In the genomic region with DNA sequence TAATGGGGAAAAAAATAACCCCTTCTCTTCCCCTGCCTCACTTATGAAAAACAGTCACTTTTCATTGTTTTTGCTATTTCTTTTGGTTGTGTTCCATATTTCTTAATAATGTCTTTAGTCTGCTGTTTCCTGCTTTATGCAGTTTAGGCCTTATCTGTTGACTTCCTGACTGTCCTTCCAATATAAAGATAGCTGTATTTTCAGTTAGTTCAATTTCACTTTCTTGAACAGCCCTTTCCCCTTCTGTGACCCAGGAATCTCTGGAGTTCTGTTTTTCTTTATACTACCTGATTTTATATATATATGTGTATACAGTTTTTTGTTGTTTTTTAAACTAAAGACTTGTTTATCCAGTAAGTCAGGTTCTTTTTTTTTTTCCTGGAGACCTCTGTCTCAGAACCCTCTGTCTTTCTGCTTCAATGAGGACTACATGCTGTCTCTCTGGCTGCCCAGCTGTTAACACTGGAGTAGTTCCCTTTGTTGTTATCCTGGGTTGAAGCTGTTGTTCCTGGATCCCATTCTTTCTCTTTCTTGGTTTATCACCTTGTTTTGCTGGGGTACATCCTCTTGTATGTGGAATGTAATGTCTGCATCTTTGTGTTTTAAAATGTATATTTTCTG, we compare ENCODE assay signal across 1 cellular context.
TF ChIP-seq lines count a peak whose summit lies in the region.

No MANE protein-coding gene starts in this region.

TF ChIP-seq in GM23338, 12 proteins besides CTCF, POLR2A, EP300 and RAD21 (continued from another document):
- TF ChIP-seq, protein P1, sequence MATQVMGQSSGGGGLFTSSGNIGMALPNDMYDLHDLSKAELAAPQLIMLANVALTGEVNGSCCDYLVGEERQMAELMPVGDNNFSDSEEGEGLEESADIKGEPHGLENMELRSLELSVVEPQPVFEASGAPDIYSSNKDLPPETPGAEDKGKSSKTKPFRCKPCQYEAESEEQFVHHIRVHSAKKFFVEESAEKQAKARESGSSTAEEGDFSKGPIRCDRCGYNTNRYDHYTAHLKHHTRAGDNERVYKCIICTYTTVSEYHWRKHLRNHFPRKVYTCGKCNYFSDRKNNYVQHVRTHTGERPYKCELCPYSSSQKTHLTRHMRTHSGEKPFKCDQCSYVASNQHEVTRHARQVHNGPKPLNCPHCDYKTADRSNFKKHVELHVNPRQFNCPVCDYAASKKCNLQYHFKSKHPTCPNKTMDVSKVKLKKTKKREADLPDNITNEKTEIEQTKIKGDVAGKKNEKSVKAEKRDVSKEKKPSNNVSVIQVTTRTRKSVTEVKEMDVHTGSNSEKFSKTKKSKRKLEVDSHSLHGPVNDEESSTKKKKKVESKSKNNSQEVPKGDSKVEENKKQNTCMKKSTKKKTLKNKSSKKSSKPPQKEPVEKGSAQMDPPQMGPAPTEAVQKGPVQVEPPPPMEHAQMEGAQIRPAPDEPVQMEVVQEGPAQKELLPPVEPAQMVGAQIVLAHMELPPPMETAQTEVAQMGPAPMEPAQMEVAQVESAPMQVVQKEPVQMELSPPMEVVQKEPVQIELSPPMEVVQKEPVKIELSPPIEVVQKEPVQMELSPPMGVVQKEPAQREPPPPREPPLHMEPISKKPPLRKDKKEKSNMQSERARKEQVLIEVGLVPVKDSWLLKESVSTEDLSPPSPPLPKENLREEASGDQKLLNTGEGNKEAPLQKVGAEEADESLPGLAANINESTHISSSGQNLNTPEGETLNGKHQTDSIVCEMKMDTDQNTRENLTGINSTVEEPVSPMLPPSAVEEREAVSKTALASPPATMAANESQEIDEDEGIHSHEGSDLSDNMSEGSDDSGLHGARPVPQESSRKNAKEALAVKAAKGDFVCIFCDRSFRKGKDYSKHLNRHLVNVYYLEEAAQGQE (IDR thresholded peaks at IDR 0.05; ENCODE audit: unreplicated experiment), result no peak
- no peak for TF ChIP-seq JUNB (IDR thresholded peaks at IDR 0.05; ENCODE audit: unreplicated experiment)
